ENCODE assay signal across 9 cellular contexts in genomic region chr7:125099519-125099918, GRCh38.
"Had no signal": no experiment of that assay in that cellular context is flagged by ENCODE, and none has a peak within 500 bp of the region (broad histone marks: within the 10 kb centered on the region; RNA-seq: fewer than 3 reads in every experiment).

No MANE protein-coding gene starts in this region.

- ATAC-seq: HCT116, HepG2 had no signal

- DNase-seq: GM23248, GOT3, H7, HFFc6 had no signal

- H2AFZ ChIP-seq: GM23248 had no signal

- H3K27ac Mint-ChIP-seq: HFFc6, IgD-negative memory B cell had no signal

- H3K4me3 Mint-ChIP-seq: HFFc6, IgD-negative memory B cell had no signal

- H3K9ac ChIP-seq: GM23248 had no signal

- H3K27ac ChIP-seq: GM23248, HL-60 had no signal

- H3K4me3 ChIP-seq: GM23248, HAP-1 had no signal

- H3K4me1 ChIP-seq: HAP-1 had no signal

- H3K4me1 Mint-ChIP-seq: IgD-negative memory B cell had no signal

- H3K9me3 ChIP-seq: HAP-1 had no signal

- H3K36me3 ChIP-seq: HAP-1 had no signal
